In the genomic region with DNA sequence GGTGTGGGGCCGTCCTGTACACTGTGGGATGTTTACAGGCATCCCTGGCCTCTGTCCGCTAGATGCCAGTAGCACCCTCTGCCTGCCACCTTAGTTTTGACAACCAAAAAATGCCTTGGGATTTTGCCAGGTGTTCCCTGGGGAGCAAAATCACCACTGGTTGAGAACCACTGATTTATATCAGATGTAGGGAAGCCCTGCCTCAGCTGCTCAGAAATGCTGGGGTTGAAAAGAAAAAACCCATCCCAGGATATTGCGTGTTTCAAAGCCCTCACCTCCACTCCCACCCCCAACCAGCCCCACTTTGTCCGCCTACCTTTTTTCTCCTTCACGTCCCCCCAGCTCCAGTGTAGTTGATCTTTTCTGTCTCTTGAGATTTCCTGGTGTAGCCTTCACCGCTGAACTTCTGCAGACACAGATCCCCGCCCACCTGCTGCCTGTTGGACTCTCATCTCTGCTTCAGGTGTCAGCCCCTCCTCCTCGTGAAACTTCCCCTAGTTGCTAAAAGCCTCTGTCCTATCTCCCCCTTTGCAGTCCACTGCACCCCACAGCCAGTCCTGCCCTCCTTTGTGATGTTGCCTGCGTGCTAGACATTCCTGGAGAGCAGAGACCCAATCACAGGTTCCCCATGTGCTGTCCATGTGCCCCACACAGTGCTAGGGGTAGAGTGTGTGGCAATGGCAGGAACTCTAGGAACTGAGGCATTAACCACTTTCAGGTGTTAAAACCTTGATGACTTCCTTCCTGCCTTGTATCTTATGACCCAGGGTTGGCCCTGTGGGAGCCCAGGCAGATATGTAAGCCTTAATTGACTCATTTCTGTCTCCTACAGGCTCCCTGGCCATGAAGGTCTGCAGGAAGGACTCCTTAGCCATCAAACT, we compare ENCODE assay signal across 1 cellular context.
TF ChIP-seq lines count a peak whose summit lies in the region.

No MANE protein-coding gene starts in this region.

TF ChIP-seq in SK-N-SH, 30 proteins besides CTCF, POLR2A, EP300 and RAD21 (continued from another document):
- TF ChIP-seq REST (IDR thresholded peaks at IDR 0.05; ENCODE audit: low read depth, low read length) = no peak
- TF ChIP-seq, protein P1, sequence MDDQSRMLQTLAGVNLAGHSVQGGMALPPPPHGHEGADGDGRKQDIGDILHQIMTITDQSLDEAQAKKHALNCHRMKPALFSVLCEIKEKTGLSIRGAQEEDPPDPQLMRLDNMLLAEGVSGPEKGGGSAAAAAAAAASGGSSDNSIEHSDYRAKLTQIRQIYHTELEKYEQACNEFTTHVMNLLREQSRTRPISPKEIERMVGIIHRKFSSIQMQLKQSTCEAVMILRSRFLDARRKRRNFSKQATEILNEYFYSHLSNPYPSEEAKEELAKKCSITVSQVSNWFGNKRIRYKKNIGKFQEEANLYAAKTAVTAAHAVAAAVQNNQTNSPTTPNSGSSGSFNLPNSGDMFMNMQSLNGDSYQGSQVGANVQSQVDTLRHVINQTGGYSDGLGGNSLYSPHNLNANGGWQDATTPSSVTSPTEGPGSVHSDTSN (IDR thresholded peaks at IDR 0.05) = no peak
TF ChIP-seq in SK-N-SH: peak in this region for 0.
